In genomic region chr1:57911427-57911826, GRCh38 we compare ENCODE assay signal across 26 cellular contexts.
"Had no signal": no experiment of that assay in that cellular context is flagged by ENCODE, and none has a peak within 500 bp of the region (broad histone marks: within the 10 kb centered on the region; RNA-seq: fewer than 3 reads in every experiment).

No MANE protein-coding gene starts in this region.

- H3K27me3 ChIP-seq: colonic mucosa, esophagus muscularis mucosa, foreskin keratinocyte, gastroesophageal sphincter, heart left ventricle, hepatocyte had no signal

- H3K36me3 ChIP-seq: colonic mucosa, esophagus muscularis mucosa, gastroesophageal sphincter, heart left ventricle, lower lobe of right lung had no signal

- H3K27ac ChIP-seq: colonic mucosa, epithelial cell of prostate, esophagus muscularis mucosa, foreskin keratinocyte, gastroesophageal sphincter, heart left ventricle, hepatocyte, lower lobe of right lung had no signal

- H3K9me3 ChIP-seq: colonic mucosa, esophagus muscularis mucosa, gastroesophageal sphincter, lower lobe of right lung, mucosa of descending colon had no signal

- H3K4me1 Mint-ChIP-seq: endodermal cell, immature natural killer cell, naive B cell had no signal

- ATAC-seq: effector memory CD8-positive, alpha-beta T cell; gastroesophageal sphincter; left colon; left lobe of liver; left ventricle myocardium superior; lower lobe of right lung; mucosa of descending colon had no signal

- H3K36me3 Mint-ChIP-seq: immature natural killer cell, mesothelial cell of epicardium, naive B cell had no signal

- H3K4me3 Mint-ChIP-seq: dendritic cell treated with granulocyte-macrophage colony-stimulating factor and Interleukin-4, amounts not matched to agents 40 ng/mL and 50 ng/mL, for 4 days; effector memory CD8-positive, alpha-beta T cell; endodermal cell; immature natural killer cell; mesothelial cell of epicardium; naive B cell had no signal

- DNase-seq: colonic mucosa; cortex of kidney; effector CD8-positive, alpha-beta T cell; effector memory CD8-positive, alpha-beta T cell; endodermal cell; erythroblast; heart left ventricle; hypothalamus; immature natural killer cell; islet precursor cell; kidney; kidney glomerular epithelial cell; left colon; left ventricle myocardium superior; lower lobe of right lung; mesenchymal stem cell; mucosa of descending colon; naive B cell had no signal

- H3K9me3 Mint-ChIP-seq: endodermal cell, mesothelial cell of epicardium had no signal

- H3K27ac Mint-ChIP-seq: dendritic cell treated with granulocyte-macrophage colony-stimulating factor and Interleukin-4, amounts not matched to agents 40 ng/mL and 50 ng/mL, for 4 days; effector memory CD8-positive, alpha-beta T cell; endodermal cell; immature natural killer cell; mesothelial cell of epicardium; naive B cell had no signal

- H3K27me3 Mint-ChIP-seq: dendritic cell treated with granulocyte-macrophage colony-stimulating factor and Interleukin-4, amounts not matched to agents 40 ng/mL and 50 ng/mL, for 4 days; naive B cell had no signal

- H3K4me3 ChIP-seq: colonic mucosa, esophagus muscularis mucosa, gastroesophageal sphincter, heart left ventricle, hepatocyte, lower lobe of right lung, mucosa of descending colon had no signal

- H3K4me1 ChIP-seq: colonic mucosa, esophagus muscularis mucosa, gastroesophageal sphincter, heart left ventricle, lower lobe of right lung had no signal
